Comparison of ENCODE assay signal across 21 cellular contexts in the genomic region with DNA sequence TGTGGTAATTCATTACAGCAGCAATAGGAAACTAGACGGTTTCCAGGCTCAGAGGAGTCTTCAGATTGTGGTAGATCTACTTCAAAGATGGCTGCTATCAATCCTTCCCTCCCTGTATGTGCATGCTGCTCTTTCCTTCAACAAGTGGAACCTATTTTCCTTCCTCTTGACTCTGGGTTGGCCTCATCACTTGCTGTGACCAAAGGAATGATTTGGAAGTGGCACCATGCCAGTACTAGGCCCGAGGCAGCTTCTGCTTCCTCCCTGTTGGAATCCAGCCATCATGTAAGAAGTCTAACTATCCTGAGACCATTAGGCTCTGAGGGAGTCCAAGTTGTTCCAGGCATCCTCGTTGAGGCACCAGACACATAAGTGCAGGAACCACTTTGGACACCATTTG. TPM values are rescaled to one million over a fixed set of nuclear protein-coding genes. Genes with fewer than 3 reads are reported as not detected.
"Had no signal": no experiment of that assay in that cellular context is flagged by ENCODE, and none has a peak within 500 bp of the region (broad histone marks: within the 10 kb centered on the region; RNA-seq: fewer than 3 reads in every experiment).

No MANE protein-coding gene starts in this region.

- H3K4me3 ChIP-seq: esophagus muscularis mucosa, heart right ventricle, left lung, thoracic aorta, upper lobe of left lung had no signal

- H3K27me3 ChIP-seq: esophagus muscularis mucosa, heart right ventricle, left lung, upper lobe of left lung had no signal

- H3K27ac ChIP-seq: esophagus muscularis mucosa, heart right ventricle, left lung, thoracic aorta, upper lobe of left lung had no signal

- H3K9me3 ChIP-seq: esophagus muscularis mucosa, left lung, thoracic aorta, upper lobe of left lung had no signal

- DNase-seq: activated CD4-positive, alpha-beta memory T cell treated with anti-CD3 and anti-CD28 coated beads for 36 hours; activated CD4-positive, alpha-beta T cell treated with anti-CD3 and anti-CD28 coated beads for 36 hours; activated naive CD4-positive, alpha-beta T cell treated with anti-CD3 and anti-CD28 coated beads, Interleukin-2, amount 10 ng/mL, durations not matched to agents 7 days and 5 days; activated naive CD8-positive, alpha-beta T cell treated with anti-CD3 and anti-CD28 coated beads, Interleukin-2, amount 50 U/mL, for 24 hours; activated T-cell treated with anti-CD3 and anti-CD28 coated beads, Interleukin-2, amount 50 U/mL, for 24 hours; aorta; cerebellar nuclear complex; cortex of kidney; effector CD4-positive, alpha-beta T cell; heart right ventricle; left lung; occipital lobe; posterior cingulate gyrus; retina; stimulated activated naive B cell treated with anti-CD40 and anti-IgM and Interleukin-4, amounts not matched to agents 10 μg/mL and 1 μg/mL and 100 μg/mL, for 72 hours; T1000; upper lobe of left lung had no signal

- H3K36me3 ChIP-seq: esophagus muscularis mucosa, heart right ventricle, left lung, thoracic aorta, upper lobe of left lung had no signal

- H3K4me1 ChIP-seq: esophagus muscularis mucosa, heart right ventricle, left lung, upper lobe of left lung had no signal

- ATAC-seq: activated CD4-positive, alpha-beta T cell treated with anti-CD3 and anti-CD28 coated beads for 36 hours; activated naive CD8-positive, alpha-beta T cell treated with anti-CD3 and anti-CD28 coated beads, Interleukin-2, amount 50 U/mL, for 24 hours; heart right ventricle; left lung; WTC11 had no signal

RNA-seq across cellular contexts. Expression of gene MCTP1, which starts 46.5 kb away (rescaled TPM):
- total RNA-seq: activated CD4-positive, alpha-beta memory T cell treated with anti-CD3 and anti-CD28 coated beads for 36 hours had no signal

RNA-seq across cellular contexts. Expression of gene FAM81B, which starts 59.8 kb away (rescaled TPM):
- total RNA-seq: activated CD4-positive, alpha-beta memory T cell treated with anti-CD3 and anti-CD28 coated beads for 36 hours; activated CD4-positive, alpha-beta T cell treated with anti-CD3 and anti-CD28 coated beads for 36 hours; aorta; esophagus muscularis mucosa; lung microvascular endothelial cell; thoracic aorta; WTC11 had no signal
